1 cellular context compared by ENCODE assay signal in genomic region chr14:55077155-55077554, GRCh38.
A peak's percentile ranks its signal among the peaks of the same experiment; 100 is the strongest.
TF ChIP-seq lines count a peak whose summit lies in the region.

No MANE protein-coding gene starts in this region.

TF ChIP-seq in GM12878, 131 proteins besides CTCF, POLR2A, EP300 and RAD21:
- TF ChIP-seq ZNF687 (IDR thresholded peaks at IDR 0.05) (peak; percentile 12; the same call in 1 of the 2 replicates), RFX5 (IDR thresholded peaks at IDR 0.05; ENCODE audit: low read depth, low read length) (no peak)
